18 cellular contexts compared by ENCODE assay signal in genomic region chr7:121390109-121390508, GRCh38.
"Had no signal": no experiment of that assay in that cellular context is flagged by ENCODE, and none has a peak within 500 bp of the region (broad histone marks: within the 10 kb centered on the region; RNA-seq: fewer than 3 reads in every experiment).

No MANE protein-coding gene starts in this region.

- ATAC-seq: activated CD4-positive, CD25-positive, alpha-beta regulatory T cell treated with anti-CD3 and anti-CD28 coated beads, Interleukin-2, amount 50 U/mL, for 24 hours; effector memory CD8-positive, alpha-beta T cell; mucosa of descending colon; stimulated activated naive CD8-positive, alpha-beta T cell treated with anti-CD3 and anti-CD28 coated beads, Interleukin-15, Interleukin-2, amounts not matched to agents 100 U/mL and 50 U/mL, for 24 hours had no signal

- H3K27me3 Mint-ChIP-seq: activated naive CD8-positive, alpha-beta T cell treated with anti-CD3 and anti-CD28 coated beads, Interleukin-2, amount 10 ng/mL, durations not matched to agents 7 days and 5 days; effector memory CD8-positive, alpha-beta T cell; T-cell had no signal

- H3K4me1 ChIP-seq: parathyroid adenoma had no signal

- H3K27ac ChIP-seq: cardiac muscle cell, left ventricle myocardium inferior, parathyroid adenoma, sigmoid colon, tibial artery had no signal

- H3K36me3 ChIP-seq: cardiac muscle cell, sigmoid colon, tibial artery had no signal

- H3K9me3 ChIP-seq: left ventricle myocardium inferior, mucosa of descending colon, sigmoid colon, tibial artery had no signal

- H3K27me3 ChIP-seq: cardiac muscle cell, sigmoid colon, tibial artery had no signal

- H3K9me3 Mint-ChIP-seq: activated naive CD8-positive, alpha-beta T cell treated with anti-CD3 and anti-CD28 coated beads, Interleukin-2, amount 10 ng/mL, durations not matched to agents 7 days and 5 days; effector memory CD8-positive, alpha-beta T cell; immature natural killer cell; T-cell had no signal

- H3K4me3 Mint-ChIP-seq: activated naive CD8-positive, alpha-beta T cell treated with anti-CD3 and anti-CD28 coated beads, Interleukin-2, amount 10 ng/mL, durations not matched to agents 7 days and 5 days; effector memory CD8-positive, alpha-beta T cell; nephron had no signal

- H2AFZ ChIP-seq: parathyroid adenoma had no signal

- DNase-seq: activated naive CD8-positive, alpha-beta T cell treated with anti-CD3 and anti-CD28 coated beads, Interleukin-2, amount 10 ng/mL, durations not matched to agents 7 days and 5 days; amygdala; effector memory CD8-positive, alpha-beta T cell; immature natural killer cell; kidney glomerular epithelial cell; left ventricle myocardium inferior; mammary epithelial cell; mucosa of descending colon; sigmoid colon; stimulated activated naive CD8-positive, alpha-beta T cell treated with anti-CD3 and anti-CD28 coated beads, Interleukin-15, Interleukin-2, amounts not matched to agents 100 U/mL and 50 U/mL, for 24 hours; substantia nigra; T-cell; T1000; tibial artery had no signal

- H3K27ac Mint-ChIP-seq: activated naive CD8-positive, alpha-beta T cell treated with anti-CD3 and anti-CD28 coated beads, Interleukin-2, amount 10 ng/mL, durations not matched to agents 7 days and 5 days; nephron had no signal

- H3K9ac ChIP-seq: parathyroid adenoma had no signal

- H3K4me3 ChIP-seq: cardiac muscle cell, left ventricle myocardium inferior, mucosa of descending colon, sigmoid colon, tibial artery had no signal
